Comparison of ENCODE assay signal across 25 cellular contexts in the genomic region with DNA sequence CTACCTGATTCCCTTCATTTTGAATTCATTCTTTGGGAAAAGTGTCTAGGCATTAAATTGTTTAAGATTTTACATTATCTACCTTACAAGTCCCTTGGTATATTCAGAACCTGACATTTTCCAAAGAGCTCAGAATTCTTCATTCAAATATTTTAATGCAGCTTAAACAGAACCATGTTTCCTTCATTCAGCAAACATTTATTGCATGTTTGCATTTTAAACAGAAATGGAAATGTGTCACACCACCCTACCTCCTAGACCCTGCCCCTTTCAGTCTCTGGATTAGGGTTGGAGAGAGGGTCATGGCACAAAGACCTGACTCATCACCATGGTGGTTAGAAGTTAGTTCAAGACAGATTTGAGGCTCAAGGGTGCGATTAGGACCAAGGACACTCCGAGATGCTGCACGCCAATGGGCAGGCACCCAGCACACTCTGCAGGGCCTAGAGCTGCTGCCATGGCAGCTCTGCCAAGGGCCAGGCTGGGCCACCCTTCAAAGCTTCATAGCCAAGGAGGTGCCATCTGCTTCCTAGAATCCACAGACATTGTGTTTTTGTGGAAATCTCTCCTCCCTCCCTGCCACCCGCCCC.
DNase-seq lines count a peak whose midpoint lies in the region; ATAC-seq, FAIRE-seq and TF ChIP-seq lines count a peak whose summit lies in the region.
"Had no signal": no experiment of that assay in that cellular context is flagged by ENCODE, and none has a peak within 500 bp of the region (broad histone marks: within the 10 kb centered on the region; RNA-seq: fewer than 3 reads in every experiment).

No MANE protein-coding gene starts in this region.

- intact Hi-C loops in ascending aorta (cut with DNase I): loop anchor here (5.0 kb wide), 1 partner anchor 64 kb away; no protein-coding TSS in a partner anchor

- no peak overlapping the region for H3K23ac ChIP-seq in mesenchymal stem cell (ENCODE audit: low read length in 2 of 2)

- H3K4me3 ChIP-seq in ascending aorta (no peak overlapping the region), mesenchymal stem cell (ENCODE audit: insufficient read depth in 1 of 2, low read depth in 1 of 2, low read length in 2 of 2) (peak overlapping the region in 1 of 2 experiments; percentile 4)
- H3K4me3 ChIP-seq: GM12878, GM23338, right atrium auricular region, SK-N-MC, thyroid gland had no signal

- H3K79me1 ChIP-seq in mesenchymal stem cell (replicated peaks; ENCODE audit: low read length, poor library complexity, severe bottlenecking): peaks cover 46% of the 10 kb centered on the region

- H3K27ac ChIP-seq in ascending aorta (peak overlapping the region; percentile 23 to 63), mesenchymal stem cell (ENCODE audit: low read length, poor library complexity, severe bottlenecking) (peak overlapping the region; percentile 70)
- H3K27ac ChIP-seq: thyroid gland, WERI-Rb-1 had no signal

- 72% methylated on average over 4 of the region's 4 CpGs for WGBS in mesenchymal stem cell

- no peak overlapping the region for H2BK5ac ChIP-seq in mesenchymal stem cell (ENCODE audit: low read depth, low read length, poor library complexity, severe bottlenecking)

- DNase-seq in HFFc6: no peak
- DNase-seq in ascending aorta (ENCODE audit: low spot score in 2 of 2): no peak
- peak; percentile 52 for DNase-seq in mesenchymal stem cell
- DNase-seq in urothelium cell line (ENCODE audit: low spot score): no peak
- no peak for DNase-seq in GM10248 (ENCODE audit: extremely low spot score)
- DNase-seq: activated CD4-positive, alpha-beta T cell treated with anti-CD3 and anti-CD28 coated beads, Interleukin-2, amount 10 ng/mL, durations not matched to agents 24 days and 14 days; activated naive CD4-positive, alpha-beta T cell treated with anti-CD3 and anti-CD28 coated beads for 36 hours; amygdala; BE2C; DMS53; left cardiac atrium; NCI-H1694; NCI-H2171; NCI-H526 treated with DMSO at 0.1 percent for 48 hours; stimulated activated naive CD4-positive, alpha-beta T cell treated with Interleukin-2 at 50 U/mL for 16 hours; thyroid gland; WERI-Rb-1 had no signal

- peak overlapping the region; percentile 86 for H4K8ac ChIP-seq in mesenchymal stem cell (ENCODE audit: low read length)

- H3K9me3 ChIP-seq in ascending aorta (no peaks in the 10 kb centered on the region), mesenchymal stem cell (ENCODE audit: control insufficient read depth, low read length) (no peaks in the 10 kb centered on the region)
- H3K9me3 ChIP-seq: BE2C, right atrium auricular region, thyroid gland had no signal

- H3K27me3 ChIP-seq in ascending aorta (no peaks in the 10 kb centered on the region), mesenchymal stem cell (ENCODE audit: control insufficient read depth in 1 of 2, insufficient read depth in 1 of 2, low read length in 2 of 2) (no peaks in the 10 kb centered on the region)
- H3K27me3 ChIP-seq: BE2C, right atrium auricular region, thyroid gland had no signal

- H3K4me1 ChIP-seq in ascending aorta (peaks cover 15 to 51% of the 10 kb centered on the region in 2 donors), mesenchymal stem cell (ENCODE audit: control insufficient read depth, insufficient read depth, low read depth, low read length) (peaks cover 18% of the 10 kb centered on the region)

- H3K9ac ChIP-seq in mesenchymal stem cell (ENCODE audit: low read length): peak overlapping the region; percentile 77

- H3K4me2 ChIP-seq in mesenchymal stem cell (ENCODE audit: low read length, poor library complexity, severe bottlenecking): no peak overlapping the region
- H3K4me2 ChIP-seq: GM23338 had no signal

- H2AK5ac ChIP-seq in mesenchymal stem cell (ENCODE audit: low read length, severe bottlenecking): no peak overlapping the region

- ATAC-seq in HG03108 (IDR thresholded peaks at IDR 0.05; ENCODE audit: unreplicated experiment) (no peak), GM18511 (IDR thresholded peaks at IDR 0.05; ENCODE audit: unreplicated experiment) (no peak)
- ATAC-seq: GM12878, GM23338, Panc1 had no signal

- H3K4me1 Mint-ChIP-seq in HFFc6 (ENCODE audit: low read depth): peaks cover 72% of the 10 kb centered on the region
- H3K4me1 Mint-ChIP-seq: activated CD4-positive, alpha-beta T cell treated with anti-CD3 and anti-CD28 coated beads, Interleukin-2, amount 10 ng/mL, durations not matched to agents 24 days and 14 days; memory B cell had no signal

- peaks cover 2% of the 10 kb centered on the region for H3K27me3 Mint-ChIP-seq in HFFc6 (ENCODE audit: insufficient read depth)

- no peaks in the 10 kb centered on the region for H3K9me3 Mint-ChIP-seq in HFFc6
- H3K9me3 Mint-ChIP-seq: activated CD4-positive, alpha-beta T cell treated with anti-CD3 and anti-CD28 coated beads, Interleukin-2, amount 10 ng/mL, durations not matched to agents 24 days and 14 days; activated naive CD4-positive, alpha-beta T cell treated with anti-CD3 and anti-CD28 coated beads for 36 hours; GM23338; memory B cell had no signal

- peak overlapping the region; percentile 47 to 90 for H3K18ac ChIP-seq in mesenchymal stem cell (ENCODE audit: low read depth in 1 of 2, low read length in 2 of 2)

- H3K36me3 ChIP-seq in ascending aorta: peaks cover 13 to 19% of the 10 kb centered on the region in 2 donors
- H3K36me3 ChIP-seq in mesenchymal stem cell (ENCODE audit: control insufficient read depth in 1 of 2, insufficient read depth in 2 of 2, low read depth in 1 of 2, low read length in 2 of 2): peaks cover 33 to 34% of the 10 kb centered on the region in 2 experiments
- H3K36me3 ChIP-seq: right atrium auricular region, thyroid gland had no signal

- TF ChIP-seq CTCF in HFFc6 (IDR thresholded peaks at IDR 0.05): no peak; the same call in 1 of the 2 replicates
- no peak for TF ChIP-seq CTCF in ascending aorta (IDR thresholded peaks at IDR 0.05)
- TF ChIP-seq CTCF in GM10248 (IDR thresholded peaks at IDR 0.05; ENCODE audit: control extremely low read depth, extremely low read depth, low read depth, missing control alignments): no peak

- H2BK120ac ChIP-seq in mesenchymal stem cell (ENCODE audit: low read depth, low read length): no peak overlapping the region

- H3K4ac ChIP-seq in mesenchymal stem cell (ENCODE audit: low read depth in 1 of 2, low read length in 2 of 2): peak overlapping the region; percentile 55 to 93

- peak overlapping the region; percentile 69 for H3K27ac Mint-ChIP-seq in HFFc6
- H3K27ac Mint-ChIP-seq: activated CD4-positive, alpha-beta T cell treated with anti-CD3 and anti-CD28 coated beads, Interleukin-2, amount 10 ng/mL, durations not matched to agents 24 days and 14 days; GM23338; memory B cell had no signal

- H3K4me3 Mint-ChIP-seq in HFFc6: peak overlapping the region; percentile 70
- H3K4me3 Mint-ChIP-seq: activated CD4-positive, alpha-beta T cell treated with anti-CD3 and anti-CD28 coated beads, Interleukin-2, amount 10 ng/mL, durations not matched to agents 24 days and 14 days; activated naive CD4-positive, alpha-beta T cell treated with anti-CD3 and anti-CD28 coated beads for 36 hours; GM23338; memory B cell had no signal

- POLR2A ChIA-PET in GM10248 (lab: Yijun Ruan, JAX): no interaction called here

- no peak overlapping the region for H2AFZ ChIP-seq in mesenchymal stem cell (ENCODE audit: low read depth, low read length)
- H2AFZ ChIP-seq: GM23338 had no signal

- H2BK12ac ChIP-seq in mesenchymal stem cell (ENCODE audit: low read length in 2 of 2): peak overlapping the region; percentile 71 to 93

- peak overlapping the region in 1 of 2 experiments; percentile 91 for H3K14ac ChIP-seq in mesenchymal stem cell (ENCODE audit: low read length in 2 of 2)

- peak overlapping the region; percentile 95 for H4K91ac ChIP-seq in mesenchymal stem cell (ENCODE audit: low read length)

- H3K36me3 Mint-ChIP-seq in HFFc6 (ENCODE audit: low read depth): peaks cover 24% of the 10 kb centered on the region

- no peak overlapping the region for H2BK15ac ChIP-seq in mesenchymal stem cell (ENCODE audit: low read depth, poor library complexity, severe bottlenecking)

- FAIRE-seq in urothelium cell line (lab: Jason Lieb, UNC): peak; percentile 86
- FAIRE-seq: GM12878 had no signal

- CTCF ChIA-PET in GM10248 (lab: Yijun Ruan, JAX): no interaction called here
